ENCODE assay signal across 1 cellular context in genomic region chr3:20698896-20699295, GRCh38.
TF ChIP-seq lines count a peak whose summit lies in the region.

No MANE protein-coding gene starts in this region.

TF ChIP-seq in GM23338, 12 proteins besides CTCF, POLR2A, EP300 and RAD21 (continued from another document):
- TF ChIP-seq ZNF462 (CRISPR knock-in tag; IDR thresholded peaks at IDR 0.05), result no peak
- no peak for TF ChIP-seq CREB1 (CRISPR knock-in tag; IDR thresholded peaks at IDR 0.05; ENCODE audit: low read depth)
- TF ChIP-seq ZNF114 (CRISPR knock-in tag; IDR thresholded peaks at IDR 0.05), result no peak
- TF ChIP-seq STAT1 (IDR thresholded peaks at IDR 0.05; ENCODE audit: unreplicated experiment), result no peak
- no peak for TF ChIP-seq NANOG (IDR thresholded peaks at IDR 0.05; ENCODE audit: borderline replicate concordance)
- TF ChIP-seq REST (IDR thresholded peaks at IDR 0.05; ENCODE audit: unreplicated experiment), result no peak
